Comparison of ENCODE assay signal across 15 cellular contexts in the genomic region with DNA sequence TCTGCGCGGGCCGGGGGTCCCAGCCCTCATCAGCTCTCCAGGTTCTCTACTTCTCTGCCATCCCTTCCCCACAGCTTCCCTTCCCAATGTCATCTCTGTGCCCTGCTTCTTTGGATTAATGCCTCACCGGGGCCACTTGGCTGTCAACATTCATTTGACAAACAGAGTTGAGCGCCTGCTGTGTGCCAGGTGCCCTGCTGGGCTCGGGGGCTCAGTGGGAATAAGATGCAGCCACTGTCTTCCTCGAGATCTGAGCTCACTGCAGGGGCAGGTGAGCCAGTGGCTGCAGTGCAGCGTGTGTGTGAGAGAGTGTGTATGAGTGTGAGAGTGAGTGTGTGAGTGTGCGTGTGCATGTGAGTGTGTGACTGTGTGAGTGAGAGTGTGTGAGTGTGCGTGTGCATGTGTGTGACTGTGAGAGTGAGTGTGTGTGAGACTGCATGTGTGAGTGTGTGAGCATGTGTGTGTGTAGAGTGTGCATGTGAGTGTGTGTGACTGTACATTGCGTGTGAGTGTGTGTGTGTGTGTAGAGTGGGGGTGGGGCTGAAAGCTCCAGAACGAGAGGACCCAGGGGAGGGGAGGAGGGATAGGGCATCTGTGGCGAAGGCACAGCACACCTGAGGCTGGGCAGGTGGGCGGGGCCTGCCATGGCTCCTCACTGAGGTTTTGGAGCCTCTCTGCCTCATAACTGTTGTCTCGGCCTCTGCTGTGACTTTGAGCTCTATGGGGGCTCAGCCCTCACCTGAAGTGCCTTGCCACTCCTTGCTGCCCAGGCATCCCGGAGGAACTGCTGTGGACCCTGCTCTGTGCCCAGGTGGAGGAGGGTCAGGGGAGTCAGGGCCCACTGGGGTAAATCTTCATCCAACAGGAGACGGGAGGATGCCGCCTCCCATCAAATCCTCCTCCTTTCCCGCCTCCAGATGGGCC. TPM values are rescaled to one million over a fixed set of nuclear protein-coding genes. Genes with fewer than 3 reads are reported as not detected.
DNase-seq lines count a peak whose midpoint lies in the region; ATAC-seq, FAIRE-seq and TF ChIP-seq lines count a peak whose summit lies in the region.
"Had no signal": no experiment of that assay in that cellular context is flagged by ENCODE, and none has a peak within 500 bp of the region (broad histone marks: within the 10 kb centered on the region; RNA-seq: fewer than 3 reads in every experiment).

No MANE protein-coding gene starts in this region.

- SMC1A ChIA-PET in GM12878 (lab: Charles Lee; ENCODE audit: uncharacterized antibody, unreplicated experiment), result no interaction called here

- H3K9me3 ChIP-seq in HEK293 (ENCODE audit: control insufficient read depth, insufficient read depth, low read depth, low read length) (no peaks in the 10 kb centered on the region), GM12878 (replicated peaks; ENCODE audit: control insufficient read depth, insufficient read depth, low read length) (no peaks in the 10 kb centered on the region)
- H3K9me3 ChIP-seq: BLaER1 treated with 17β-estradiol and CSF1 and Interleukin-3, amounts not matched to agents 10 nM and 100 nM had no signal

- H3K27ac ChIP-seq in HEK293 (ENCODE audit: extremely low read depth, low read depth, low read length) (no peak overlapping the region), GM12878 (ENCODE audit: control insufficient read depth, insufficient read depth) (no peak overlapping the region)
- H3K27ac ChIP-seq: BLaER1 treated with 17β-estradiol and CSF1 and Interleukin-3, amounts not matched to agents 10 nM and 100 nM had no signal

- no peaks in the 10 kb centered on the region for H3K36me3 Mint-ChIP-seq in stimulated activated effector memory CD8-positive, alpha-beta T cell treated with anti-CD3 and anti-CD28 coated beads, Interleukin-12 subunit alpha, Interleukin-12 subunit beta, amount 100 ng/mL, for 72 hours
- H3K36me3 Mint-ChIP-seq: CD4-positive, CD25-positive, alpha-beta regulatory T cell had no signal

- no peaks in the 10 kb centered on the region for H4K20me1 ChIP-seq in GM12878 (ENCODE audit: control insufficient read depth, insufficient read depth)

- H3K27me3 ChIP-seq in GM12878 (replicated peaks in 1 of 2; ENCODE audit: control insufficient read depth in 2 of 2, insufficient read depth in 2 of 2, low read length in 1 of 2), result no peaks in the 10 kb centered on the region; a peak in 1 of 4 replicates

- TF ChIP-seq RAD21 in GM12878 (IDR thresholded peaks at IDR 0.05; ENCODE audit: insufficient read depth, low read depth, low read length), result no peak

- no TSS peak for BruUV-seq in GM12878 (replicated peaks; lab: Mats Ljungman, UMichigan)

- no peak overlapping the region for H3K4me2 ChIP-seq in GM12878 (ENCODE audit: control insufficient read depth, insufficient read depth)
- H3K4me2 ChIP-seq: BLaER1 treated with 17β-estradiol and CSF1 and Interleukin-3, amounts not matched to agents 10 nM and 100 nM had no signal

- no peak for ATAC-seq in GM12878
- ATAC-seq in stimulated activated effector memory CD8-positive, alpha-beta T cell treated with anti-CD3 and anti-CD28 coated beads, Interleukin-12 subunit alpha, Interleukin-12 subunit beta, amount 100 ng/mL, for 72 hours, result no peak

- H3K4me1 Mint-ChIP-seq in stimulated activated effector memory CD8-positive, alpha-beta T cell treated with anti-CD3 and anti-CD28 coated beads, Interleukin-12 subunit alpha, Interleukin-12 subunit beta, amount 100 ng/mL, for 72 hours, result no peaks in the 10 kb centered on the region

- RAD21 ChIA-PET in GM12878 (lab: Charles Lee; ENCODE audit: unreplicated experiment), result no interaction called here

- H3K9me3 Mint-ChIP-seq in stimulated activated effector memory CD8-positive, alpha-beta T cell treated with anti-CD3 and anti-CD28 coated beads, Interleukin-12 subunit alpha, Interleukin-12 subunit beta, amount 100 ng/mL, for 72 hours, result no peaks in the 10 kb centered on the region

- no peak for TF ChIP-seq POLR2A in GM12878 (IDR thresholded peaks at IDR 0.05; ENCODE audit: low read depth, low read length)

- FAIRE-seq in GM12878 (lab: Jason Lieb, UNC) (no peak), urothelium cell line (lab: Jason Lieb, UNC) (peak; percentile 97)
- FAIRE-seq: GM12891, H54 had no signal

- no peak overlapping the region for H3K4me3 Mint-ChIP-seq in stimulated activated effector memory CD8-positive, alpha-beta T cell treated with anti-CD3 and anti-CD28 coated beads, Interleukin-12 subunit alpha, Interleukin-12 subunit beta, amount 100 ng/mL, for 72 hours
- H3K4me3 Mint-ChIP-seq: CD4-positive, CD25-positive, alpha-beta regulatory T cell had no signal

- H3K36me3 ChIP-seq in HEK293 (ENCODE audit: control insufficient read depth in 2 of 2, insufficient read depth in 1 of 2, low read length in 2 of 2) (no peaks in the 10 kb centered on the region), GM12878 (ENCODE audit: control insufficient read depth in 2 of 2, insufficient read depth in 2 of 2, low read length in 1 of 2) (no peaks in the 10 kb centered on the region)
- H3K36me3 ChIP-seq: BLaER1 treated with 17β-estradiol and CSF1 and Interleukin-3, amounts not matched to agents 10 nM and 100 nM had no signal

- WGBS in GM12878 (ENCODE audit: insufficient coverage, insufficient replicate concordance, low lambda C conversion rate, missing lambda C conversion rate), result 37% methylated on average over 19 of the region's 19 CpGs

- no peak for TF ChIP-seq EP300 in GM12878 (IDR thresholded peaks at IDR 0.05; ENCODE audit: borderline replicate concordance in 1 of 2, control insufficient read depth in 1 of 2, low read depth in 2 of 2, low read length in 2 of 2)

- H3K9ac ChIP-seq in GM12878 (ENCODE audit: control insufficient read depth, insufficient read depth, low read length), result no peak overlapping the region
- H3K9ac ChIP-seq: BLaER1 treated with 17β-estradiol and CSF1 and Interleukin-3, amounts not matched to agents 10 nM and 100 nM had no signal

- intact Hi-C loops in GM12878 (cut with micrococcal nuclease; ENCODE audit: unreplicated experiment), result no loop called here

- no peaks in the 10 kb centered on the region for H3K4me1 ChIP-seq in HEK293 (ENCODE audit: control insufficient read depth, insufficient read depth, low read length)
- 0 out of 2 replicates have a peak, but pooled peaks cover 2% of the 10 kb centered on the region for H3K4me1 ChIP-seq in GM12878 (ENCODE audit: control insufficient read depth, insufficient read depth, low read length)

- POLR2A ChIA-PET in HEK293 (lab: Yijun Ruan, JAX) (no interaction called here), GM12878 (lab: Charles Lee) (no interaction called here), GM10248 (lab: Yijun Ruan, JAX) (no interaction called here)

- in situ Hi-C loops in GM12878 (cut with MboI), result no loop called here

- H3K4me3 ChIP-seq in HEK293 (ENCODE audit: low read depth, low read length) (no peak overlapping the region), GM12878 (no peak overlapping the region)
- H3K4me3 ChIP-seq: BLaER1 treated with 17β-estradiol and CSF1 and Interleukin-3, amounts not matched to agents 10 nM and 100 nM had no signal

- no peak overlapping the region for H2AFZ ChIP-seq in GM12878 (ENCODE audit: control insufficient read depth, low read depth, low read length)

- H3K27ac Mint-ChIP-seq in stimulated activated effector memory CD8-positive, alpha-beta T cell treated with anti-CD3 and anti-CD28 coated beads, Interleukin-12 subunit alpha, Interleukin-12 subunit beta, amount 100 ng/mL, for 72 hours, result no peak overlapping the region
- H3K27ac Mint-ChIP-seq: CD4-positive, CD25-positive, alpha-beta regulatory T cell had no signal

- CTCF ChIA-PET in HEK293 (lab: Yijun Ruan, JAX) (interaction anchor here (0.6 kb wide), 1 partner anchor 135 kb away, joined by 3 read pairs; no protein-coding TSS in a partner anchor), GM12878 (lab: Yijun Ruan, JAX) (no interaction called here), GM10248 (lab: Yijun Ruan, JAX) (no interaction called here)

- DNase-seq in GM12878 (ENCODE audit: low read depth, low spot score) (no peak), mesenteric fat pad (ENCODE audit: low spot score) (peak; percentile 82), urothelium cell line (ENCODE audit: low spot score) (no peak), GM10248 (ENCODE audit: extremely low spot score) (no peak), OCI-M2 (lab: John Stamatoyannopoulos, UW; ENCODE audit: unreplicated experiment) (no peak)
- DNase-seq in stimulated activated effector memory CD8-positive, alpha-beta T cell treated with anti-CD3 and anti-CD28 coated beads, Interleukin-12 subunit alpha, Interleukin-12 subunit beta, amount 100 ng/mL, for 72 hours (ENCODE audit: low spot score in 2 of 2), result no peak
- DNase-seq: ACHN; CD4-positive, CD25-positive, alpha-beta regulatory T cell; DMS 273 treated with DMSO at 0.1 percent for 48 hours had no signal

- TF ChIP-seq CTCF in HEK293 (tag by site-specific recombination; IDR thresholded peaks at IDR 0.05) (no peak), GM12878 (IDR thresholded peaks at IDR 0.05 in 2 of 3, conservative IDR thresholded peaks at IDR 0.05 in 1 of 3; ENCODE audit: control insufficient read depth in 2 of 3, extremely low read depth in 1 of 3, insufficient read depth in 1 of 3, low read depth in 3 of 3, low read length in 3 of 3) (no peak), GM10248 (IDR thresholded peaks at IDR 0.05; ENCODE audit: control extremely low read depth, extremely low read depth, low read depth, missing control alignments) (no peak)

- no peaks in the 10 kb centered on the region for H3K79me2 ChIP-seq in GM12878 (ENCODE audit: control insufficient read depth, insufficient read depth, low read length)

TF ChIP-seq in HEK293, 187 proteins besides CTCF, POLR2A, EP300 and RAD21 (continues in another document):
- no peak for TF ChIP-seq ZNF600 (tag by site-specific recombination; IDR thresholded peaks at IDR 0.05)

RNA-seq across cellular contexts. Expression of gene PHACTR3, which starts 36.5 kb away (rescaled TPM):
- 0.96 and 1.8 TPM in 2 replicates for total RNA-seq in GM12878 (2013; cell fraction: nucleolus; rRNA removed)
- 0.16 and 0.17 TPM in 2 replicates for total RNA-seq in GM12878 (2014; rRNA removed)
- 0.18 and 0.27 TPM in 2 replicates for total RNA-seq in GM12878 (2014; rRNA removed; fragmentation: Illumina TruSeq; extraction: Trizol)
- 0.29 TPM in 1 of 2 replicates, not detected in the other for total RNA-seq in GM12878 (2021)
- polyA plus RNA-seq in GM12878 (2011; ENCODE audit: low read depth), result not detected
- 2.7 and 4.0 TPM in 2 replicates for polyA plus RNA-seq in GM12878 (2011; rRNA removed)
- 1.2 and 1.3 TPM in 2 replicates for polyA plus RNA-seq in GM12878 (2011; cell fraction: cytosol; rRNA removed)
- polyA plus RNA-seq in GM12878 (2011; cell fraction: nucleus; rRNA removed), result 1.9 and 3.0 TPM in 2 replicates
- polyA plus RNA-seq in GM12878 (2012), result 0.10 TPM in 1 of 2 replicates, not detected in the other
- polyA plus RNA-seq in GM12878 (2014; fragmentation: Illumina TruSeq; extraction: Trizol), result 0.26 and 0.32 TPM in 2 replicates
- under 1 TPM; 0.47 to 0.89 TPM for polyA plus RNA-seq in GM12878 (2014; fragmentation: Nextera tagmentation; extraction: Ambion mirVana)
- polyA plus RNA-seq in GM12878 (2014; rRNA removed), result 0.11 and 0.27 TPM in 2 replicates
- under 1 TPM; 0.23 to 0.36 TPM for polyA plus RNA-seq in GM12878 (2016; fragmentation: Nextera tagmentation; extraction: Ambion mirVana)
- 0.77 and 1.0 TPM in 2 replicates for polyA minus RNA-seq in GM12878 (2011; rRNA and poly(A)+ RNA removed)
- polyA minus RNA-seq in GM12878 (2011; cell fraction: cytosol; rRNA and poly(A)+ RNA removed), result 0.94 TPM in 1 of 2 replicates, not detected in the other
- 1.1 and 1.8 TPM in 2 replicates for polyA minus RNA-seq in GM12878 (2011; cell fraction: nucleus; rRNA and poly(A)+ RNA removed)
- 1.8 TPM for total RNA-seq in mesenteric fat pad
- total RNA-seq: A172; CD4-positive, CD25-positive, alpha-beta regulatory T cell; HT1080 had no signal
- polyA plus RNA-seq: CD4-positive, CD25-positive, alpha-beta regulatory T cell had no signal

Comparison
In these comparisons a context has a peak if more than half of its experiments do, and no peak if none do; other contexts are left out.
1. Of the 9 proteins assayed by ChIP-seq in both HEK293 and GM12878: peak only in HEK293: none; only in GM12878: PBX3; in both: none; in neither: 8.